ENCODE assay signal across 32 cellular contexts in the genomic region with DNA sequence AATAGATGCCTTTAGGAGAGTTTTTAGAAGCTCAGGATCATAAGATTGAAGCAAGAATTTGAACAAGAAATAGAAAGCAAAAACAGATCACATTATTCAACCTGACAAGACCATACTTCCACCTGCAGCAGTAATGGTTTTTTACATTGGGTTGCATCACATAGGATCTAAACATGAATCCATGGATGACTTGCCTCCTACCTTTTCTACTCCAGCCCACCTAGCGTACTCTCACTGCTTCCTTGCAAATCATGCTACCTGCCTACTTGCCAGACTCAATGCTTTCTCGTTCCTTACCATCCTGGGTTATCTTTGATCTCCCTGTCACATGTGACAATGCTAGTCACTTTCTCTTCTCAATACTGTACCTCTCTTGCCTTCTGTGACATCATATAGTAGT.
"Had no signal": no experiment of that assay in that cellular context is flagged by ENCODE, and none has a peak within 500 bp of the region (broad histone marks: within the 10 kb centered on the region; RNA-seq: fewer than 3 reads in every experiment).

No MANE protein-coding gene starts in this region.

- H3K27me3 ChIP-seq: SJSA1 had no signal

- ATAC-seq: Panc1 had no signal

- FAIRE-seq: RCC 7860 had no signal

- H3K4me3 ChIP-seq: PC-9, SJSA1 had no signal

- H3K4me1 ChIP-seq: SJSA1 had no signal

- H3K27ac ChIP-seq: KMS-11, PC-9, RWPE1, SJSA1 had no signal

- H2AFZ ChIP-seq: PC-9 had no signal

- H3K9ac ChIP-seq: KMS-11, SK-N-SH had no signal

- H3K4me2 ChIP-seq: KMS-11, PC-9, SK-N-SH had no signal

- H3K9me3 ChIP-seq: SJSA1, SK-N-SH had no signal

- DNase-seq: Karpas-422, KBM-7, MM.1S, MV-4-11, NCI-H1092, NCI-H1105, NCI-H1417 treated with DMSO at 0.1 percent for 48 hours, NCI-H1436 treated with DMSO at 0.1 percent for 48 hours, NCI-H1694 treated with DMSO at 0.1 percent for 48 hours, NCI-H187 treated with DMSO at 0.1 percent for 48 hours, NCI-H2029, NCI-H2081, NCI-H2171 treated with DMSO at 0.1 percent for 48 hours, NCI-H2227 treated with DMSO at 0.1 percent for 48 hours, NCI-H345, NCI-H446 treated with DMSO at 0.1 percent for 48 hours, NCI-H510A, NCI-H524, NCI-H526, NCI-H69, NCI-H748 treated with DMSO at 0.1 percent for 48 hours, NCI-H82, PC-9, Right ventricle myocardium superior, SHP77 treated with DMSO at 0.1 percent for 48 hours, SK-N-SH, SW 1271 had no signal

- H3K36me3 ChIP-seq: SJSA1 had no signal
